1 cellular context compared by ENCODE assay signal in the genomic region with DNA sequence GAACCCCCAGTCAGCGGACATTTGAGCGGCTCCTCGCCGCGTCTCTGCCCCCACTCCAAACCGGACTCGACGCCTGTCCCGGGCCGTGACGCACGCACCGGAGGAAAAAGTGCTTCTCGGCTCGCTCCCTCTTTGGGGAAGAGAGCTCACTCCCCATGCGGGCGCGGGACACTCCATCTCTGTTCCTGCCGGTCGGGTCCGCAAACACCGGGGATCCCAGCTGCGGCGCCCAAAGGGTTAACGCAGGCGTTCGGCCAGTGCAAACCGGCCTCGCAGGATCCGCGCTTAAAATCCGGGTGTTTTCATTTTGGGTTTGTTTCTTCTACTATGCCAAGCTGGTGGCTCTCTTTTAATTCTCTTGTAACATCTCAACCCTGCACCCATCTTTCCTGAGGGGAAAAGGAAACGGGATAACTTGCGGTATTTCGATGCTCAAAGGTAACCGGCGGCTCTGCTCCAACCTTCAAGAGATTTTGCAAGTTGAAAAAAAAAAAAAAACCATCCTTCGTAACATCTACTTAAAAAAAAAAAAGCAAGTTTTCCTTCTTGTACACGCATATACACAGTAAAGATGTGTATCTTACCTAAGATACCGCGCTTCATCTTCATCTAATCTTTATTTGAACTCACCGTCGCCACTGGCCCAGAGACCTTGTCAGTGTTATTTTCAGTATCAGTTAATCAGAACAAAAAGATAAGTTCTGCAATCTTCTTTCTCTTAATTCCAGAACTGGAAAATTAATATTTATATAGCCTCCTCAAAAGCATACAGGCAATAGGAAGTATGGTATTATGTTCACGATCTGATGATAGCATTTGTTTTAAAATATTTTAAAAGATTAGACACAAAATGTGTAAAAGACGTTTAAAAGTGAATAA.
TF ChIP-seq lines count a peak whose summit lies in the region.

No MANE protein-coding gene starts in this region.

TF ChIP-seq in GM12878, 131 proteins besides CTCF, POLR2A, EP300 and RAD21 (continued from another document):
- TF ChIP-seq, protein P1, sequence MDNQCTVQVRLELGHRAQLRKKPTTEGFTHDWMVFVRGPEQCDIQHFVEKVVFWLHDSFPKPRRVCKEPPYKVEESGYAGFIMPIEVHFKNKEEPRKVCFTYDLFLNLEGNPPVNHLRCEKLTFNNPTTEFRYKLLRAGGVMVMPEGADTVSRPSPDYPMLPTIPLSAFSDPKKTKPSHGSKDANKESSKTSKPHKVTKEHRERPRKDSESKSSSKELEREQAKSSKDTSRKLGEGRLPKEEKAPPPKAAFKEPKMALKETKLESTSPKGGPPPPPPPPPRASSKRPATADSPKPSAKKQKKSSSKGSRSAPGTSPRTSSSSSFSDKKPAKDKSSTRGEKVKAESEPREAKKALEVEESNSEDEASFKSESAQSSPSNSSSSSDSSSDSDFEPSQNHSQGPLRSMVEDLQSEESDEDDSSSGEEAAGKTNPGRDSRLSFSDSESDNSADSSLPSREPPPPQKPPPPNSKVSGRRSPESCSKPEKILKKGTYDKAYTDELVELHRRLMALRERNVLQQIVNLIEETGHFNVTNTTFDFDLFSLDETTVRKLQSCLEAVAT (IDR thresholded peaks at IDR 0.05) = 0 out of 2 replicates have a peak, but pooled peaks have one; percentile 67
- TF ChIP-seq ZNF384 (IDR thresholded peaks at IDR 0.05; ENCODE audit: borderline replicate concordance, low read depth, low read length) = peak; percentile 52; the same call in 1 of the 2 replicates
- TF ChIP-seq GATAD2B (conservative IDR thresholded peaks at IDR 0.05; ENCODE audit: low read depth) = peak; percentile 77
- TF ChIP-seq EED (IDR thresholded peaks at IDR 0.05; ENCODE audit: low read depth) = peak; percentile 13; the same call in 1 of the 2 replicates
- TF ChIP-seq CBX3 (IDR thresholded peaks at IDR 0.05; ENCODE audit: borderline replicate concordance, low read depth) = no peak
- TF ChIP-seq SMAD5 (IDR thresholded peaks at IDR 0.05; ENCODE audit: low read depth) = 0 out of 2 replicates have a peak, but pooled peaks have one; percentile 12
- TF ChIP-seq, protein P2, sequence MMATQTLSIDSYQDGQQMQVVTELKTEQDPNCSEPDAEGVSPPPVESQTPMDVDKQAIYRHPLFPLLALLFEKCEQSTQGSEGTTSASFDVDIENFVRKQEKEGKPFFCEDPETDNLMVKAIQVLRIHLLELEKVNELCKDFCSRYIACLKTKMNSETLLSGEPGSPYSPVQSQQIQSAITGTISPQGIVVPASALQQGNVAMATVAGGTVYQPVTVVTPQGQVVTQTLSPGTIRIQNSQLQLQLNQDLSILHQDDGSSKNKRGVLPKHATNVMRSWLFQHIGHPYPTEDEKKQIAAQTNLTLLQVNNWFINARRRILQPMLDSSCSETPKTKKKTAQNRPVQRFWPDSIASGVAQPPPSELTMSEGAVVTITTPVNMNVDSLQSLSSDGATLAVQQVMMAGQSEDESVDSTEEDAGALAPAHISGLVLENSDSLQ (IDR thresholded peaks at IDR 0.05) = no peak
- no peak for TF ChIP-seq HDGF (IDR thresholded peaks at IDR 0.05)
- TF ChIP-seq TCF7 (IDR thresholded peaks at IDR 0.05; ENCODE audit: borderline replicate concordance) = no peak
- peak; percentile 44; the same call in 1 of the 2 replicates for TF ChIP-seq ZNF217 (IDR thresholded peaks at IDR 0.05)
- peak; percentile 79 for TF ChIP-seq LARP7 (IDR thresholded peaks at IDR 0.05)
- 0 out of 2 replicates have a peak, but pooled peaks have one; percentile 13 for TF ChIP-seq GABPA (IDR thresholded peaks at IDR 0.05; ENCODE audit: low read depth)
- peak; percentile 35 for TF ChIP-seq POLR2AphosphoS5 (IDR thresholded peaks at IDR 0.05; ENCODE audit: low read length)
- peak; percentile 4; the same call in 1 of the 2 replicates for TF ChIP-seq ZNF207 (IDR thresholded peaks at IDR 0.05; ENCODE audit: borderline replicate concordance)
- TF ChIP-seq, protein P3, sequence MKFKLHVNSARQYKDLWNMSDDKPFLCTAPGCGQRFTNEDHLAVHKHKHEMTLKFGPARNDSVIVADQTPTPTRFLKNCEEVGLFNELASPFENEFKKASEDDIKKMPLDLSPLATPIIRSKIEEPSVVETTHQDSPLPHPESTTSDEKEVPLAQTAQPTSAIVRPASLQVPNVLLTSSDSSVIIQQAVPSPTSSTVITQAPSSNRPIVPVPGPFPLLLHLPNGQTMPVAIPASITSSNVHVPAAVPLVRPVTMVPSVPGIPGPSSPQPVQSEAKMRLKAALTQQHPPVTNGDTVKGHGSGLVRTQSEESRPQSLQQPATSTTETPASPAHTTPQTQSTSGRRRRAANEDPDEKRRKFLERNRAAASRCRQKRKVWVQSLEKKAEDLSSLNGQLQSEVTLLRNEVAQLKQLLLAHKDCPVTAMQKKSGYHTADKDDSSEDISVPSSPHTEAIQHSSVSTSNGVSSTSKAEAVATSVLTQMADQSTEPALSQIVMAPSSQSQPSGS (IDR thresholded peaks at IDR 0.05; ENCODE audit: low read length) = 0 out of 2 replicates have a peak, but pooled peaks have one; percentile 18
- TF ChIP-seq EGR1 (IDR thresholded peaks at IDR 0.05; ENCODE audit: borderline replicate concordance in 1 of 2, low read depth in 2 of 2, low read length in 2 of 2) = peak in 1 of 2 experiments; percentile 18; a peak in 1 of 3 replicates
- TF ChIP-seq, protein P4, sequence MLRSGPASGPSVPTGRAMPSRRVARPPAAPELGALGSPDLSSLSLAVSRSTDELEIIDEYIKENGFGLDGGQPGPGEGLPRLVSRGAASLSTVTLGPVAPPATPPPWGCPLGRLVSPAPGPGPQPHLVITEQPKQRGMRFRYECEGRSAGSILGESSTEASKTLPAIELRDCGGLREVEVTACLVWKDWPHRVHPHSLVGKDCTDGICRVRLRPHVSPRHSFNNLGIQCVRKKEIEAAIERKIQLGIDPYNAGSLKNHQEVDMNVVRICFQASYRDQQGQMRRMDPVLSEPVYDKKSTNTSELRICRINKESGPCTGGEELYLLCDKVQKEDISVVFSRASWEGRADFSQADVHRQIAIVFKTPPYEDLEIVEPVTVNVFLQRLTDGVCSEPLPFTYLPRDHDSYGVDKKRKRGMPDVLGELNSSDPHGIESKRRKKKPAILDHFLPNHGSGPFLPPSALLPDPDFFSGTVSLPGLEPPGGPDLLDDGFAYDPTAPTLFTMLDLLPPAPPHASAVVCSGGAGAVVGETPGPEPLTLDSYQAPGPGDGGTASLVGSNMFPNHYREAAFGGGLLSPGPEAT (IDR thresholded peaks at IDR 0.05; ENCODE audit: low read depth) = peak; percentile 42; the same call in 1 of the 2 replicates
- TF ChIP-seq ZBED1 (IDR thresholded peaks at IDR 0.05; ENCODE audit: borderline replicate concordance) = 0 out of 2 replicates have a peak, but pooled peaks have one; percentile 68
- TF ChIP-seq MEF2B (IDR thresholded peaks at IDR 0.05; ENCODE audit: partially characterized antibody, poor library complexity, severe bottlenecking) = no peak
- TF ChIP-seq, protein P5, sequence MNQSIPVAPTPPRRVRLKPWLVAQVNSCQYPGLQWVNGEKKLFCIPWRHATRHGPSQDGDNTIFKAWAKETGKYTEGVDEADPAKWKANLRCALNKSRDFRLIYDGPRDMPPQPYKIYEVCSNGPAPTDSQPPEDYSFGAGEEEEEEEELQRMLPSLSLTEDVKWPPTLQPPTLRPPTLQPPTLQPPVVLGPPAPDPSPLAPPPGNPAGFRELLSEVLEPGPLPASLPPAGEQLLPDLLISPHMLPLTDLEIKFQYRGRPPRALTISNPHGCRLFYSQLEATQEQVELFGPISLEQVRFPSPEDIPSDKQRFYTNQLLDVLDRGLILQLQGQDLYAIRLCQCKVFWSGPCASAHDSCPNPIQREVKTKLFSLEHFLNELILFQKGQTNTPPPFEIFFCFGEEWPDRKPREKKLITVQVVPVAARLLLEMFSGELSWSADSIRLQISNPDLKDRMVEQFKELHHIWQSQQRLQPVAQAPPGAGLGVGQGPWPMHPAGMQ (IDR thresholded peaks at IDR 0.05; ENCODE audit: borderline replicate concordance) = no peak
- peak in 1 of 2 experiments; percentile 38; a peak in 1 of 4 replicates for TF ChIP-seq IKZF2 (IDR thresholded peaks at IDR 0.05)
- peak; percentile 62; the same call in 1 of the 2 replicates for TF ChIP-seq SMARCA5 (IDR thresholded peaks at IDR 0.05)
- TF ChIP-seq IKZF1 (conservative IDR thresholded peaks at IDR 0.05) = peak; percentile 63
- no peak for TF ChIP-seq STAT1 (conservative IDR thresholded peaks at IDR 0.05)
- 0 out of 2 replicates have a peak, but pooled peaks have one; percentile 57 for TF ChIP-seq CHD1 (IDR thresholded peaks at IDR 0.05; ENCODE audit: low read depth, low read length)
- TF ChIP-seq, protein P6, sequence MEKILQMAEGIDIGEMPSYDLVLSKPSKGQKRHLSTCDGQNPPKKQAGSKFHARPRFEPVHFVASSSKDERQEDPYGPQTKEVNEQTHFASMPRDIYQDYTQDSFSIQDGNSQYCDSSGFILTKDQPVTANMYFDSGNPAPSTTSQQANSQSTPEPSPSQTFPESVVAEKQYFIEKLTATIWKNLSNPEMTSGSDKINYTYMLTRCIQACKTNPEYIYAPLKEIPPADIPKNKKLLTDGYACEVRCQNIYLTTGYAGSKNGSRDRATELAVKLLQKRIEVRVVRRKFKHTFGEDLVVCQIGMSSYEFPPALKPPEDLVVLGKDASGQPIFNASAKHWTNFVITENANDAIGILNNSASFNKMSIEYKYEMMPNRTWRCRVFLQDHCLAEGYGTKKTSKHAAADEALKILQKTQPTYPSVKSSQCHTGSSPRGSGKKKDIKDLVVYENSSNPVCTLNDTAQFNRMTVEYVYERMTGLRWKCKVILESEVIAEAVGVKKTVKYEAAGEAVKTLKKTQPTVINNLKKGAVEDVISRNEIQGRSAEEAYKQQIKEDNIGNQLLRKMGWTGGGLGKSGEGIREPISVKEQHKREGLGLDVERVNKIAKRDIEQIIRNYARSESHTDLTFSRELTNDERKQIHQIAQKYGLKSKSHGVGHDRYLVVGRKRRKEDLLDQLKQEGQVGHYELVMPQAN (conservative IDR thresholded peaks at IDR 0.05) = peak; percentile 82; the same call in 1 of the 2 replicates
